In the genomic region with DNA sequence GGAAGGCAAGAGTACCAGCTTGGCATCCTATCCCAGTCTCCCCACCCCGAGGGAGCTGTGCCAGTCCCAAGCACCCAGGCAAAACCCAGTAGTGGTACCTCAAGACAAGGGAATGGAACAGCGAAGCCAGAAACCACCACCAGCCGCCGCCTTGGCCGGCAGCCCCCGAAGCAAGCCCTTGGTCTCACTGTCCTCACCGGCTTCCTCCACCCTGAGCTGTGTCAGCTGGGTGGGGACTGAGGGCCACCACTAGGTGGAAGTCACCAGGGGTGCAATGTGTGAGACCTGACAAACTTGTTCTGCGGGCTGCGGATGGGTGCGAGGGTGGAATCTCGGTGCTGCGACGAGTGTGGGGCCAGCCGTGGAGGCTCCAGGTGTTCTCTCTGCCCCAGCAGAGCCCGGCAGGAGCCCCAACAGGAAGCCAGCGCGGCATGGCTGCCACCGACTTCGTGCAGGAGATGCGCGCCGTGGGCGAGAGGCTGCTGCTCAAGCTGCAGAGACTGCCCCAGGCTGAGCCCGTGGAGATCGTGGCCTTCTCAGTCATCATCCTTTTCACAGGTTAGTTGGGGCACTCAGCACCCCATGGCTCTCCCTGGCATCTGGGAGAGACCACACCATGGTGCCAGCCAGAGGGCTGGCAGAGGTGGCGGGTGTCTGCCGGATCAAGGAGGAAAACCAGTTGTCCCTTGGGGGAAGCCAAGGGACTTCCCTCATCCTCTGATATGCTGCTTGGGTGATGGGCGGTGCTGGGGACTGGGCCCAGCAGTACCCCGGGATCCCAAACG, we compare ENCODE assay signal across 1 cellular context.
TF ChIP-seq lines count a peak whose summit lies in the region.

No MANE protein-coding gene starts in this region.

TF ChIP-seq in WTC11, 78 proteins besides CTCF, POLR2A, EP300 and RAD21 (continued from another document):
- TF ChIP-seq, protein P1, sequence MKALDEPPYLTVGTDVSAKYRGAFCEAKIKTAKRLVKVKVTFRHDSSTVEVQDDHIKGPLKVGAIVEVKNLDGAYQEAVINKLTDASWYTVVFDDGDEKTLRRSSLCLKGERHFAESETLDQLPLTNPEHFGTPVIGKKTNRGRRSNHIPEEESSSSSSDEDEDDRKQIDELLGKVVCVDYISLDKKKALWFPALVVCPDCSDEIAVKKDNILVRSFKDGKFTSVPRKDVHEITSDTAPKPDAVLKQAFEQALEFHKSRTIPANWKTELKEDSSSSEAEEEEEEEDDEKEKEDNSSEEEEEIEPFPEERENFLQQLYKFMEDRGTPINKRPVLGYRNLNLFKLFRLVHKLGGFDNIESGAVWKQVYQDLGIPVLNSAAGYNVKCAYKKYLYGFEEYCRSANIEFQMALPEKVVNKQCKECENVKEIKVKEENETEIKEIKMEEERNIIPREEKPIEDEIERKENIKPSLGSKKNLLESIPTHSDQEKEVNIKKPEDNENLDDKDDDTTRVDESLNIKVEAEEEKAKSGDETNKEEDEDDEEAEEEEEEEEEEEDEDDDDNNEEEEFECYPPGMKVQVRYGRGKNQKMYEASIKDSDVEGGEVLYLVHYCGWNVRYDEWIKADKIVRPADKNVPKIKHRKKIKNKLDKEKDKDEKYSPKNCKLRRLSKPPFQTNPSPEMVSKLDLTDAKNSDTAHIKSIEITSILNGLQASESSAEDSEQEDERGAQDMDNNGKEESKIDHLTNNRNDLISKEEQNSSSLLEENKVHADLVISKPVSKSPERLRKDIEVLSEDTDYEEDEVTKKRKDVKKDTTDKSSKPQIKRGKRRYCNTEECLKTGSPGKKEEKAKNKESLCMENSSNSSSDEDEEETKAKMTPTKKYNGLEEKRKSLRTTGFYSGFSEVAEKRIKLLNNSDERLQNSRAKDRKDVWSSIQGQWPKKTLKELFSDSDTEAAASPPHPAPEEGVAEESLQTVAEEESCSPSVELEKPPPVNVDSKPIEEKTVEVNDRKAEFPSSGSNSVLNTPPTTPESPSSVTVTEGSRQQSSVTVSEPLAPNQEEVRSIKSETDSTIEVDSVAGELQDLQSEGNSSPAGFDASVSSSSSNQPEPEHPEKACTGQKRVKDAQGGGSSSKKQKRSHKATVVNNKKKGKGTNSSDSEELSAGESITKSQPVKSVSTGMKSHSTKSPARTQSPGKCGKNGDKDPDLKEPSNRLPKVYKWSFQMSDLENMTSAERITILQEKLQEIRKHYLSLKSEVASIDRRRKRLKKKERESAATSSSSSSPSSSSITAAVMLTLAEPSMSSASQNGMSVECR (CRISPR knock-in tag; IDR thresholded peaks at IDR 0.05; ENCODE audit: borderline replicate concordance), result no peak
- TF ChIP-seq, protein P2, sequence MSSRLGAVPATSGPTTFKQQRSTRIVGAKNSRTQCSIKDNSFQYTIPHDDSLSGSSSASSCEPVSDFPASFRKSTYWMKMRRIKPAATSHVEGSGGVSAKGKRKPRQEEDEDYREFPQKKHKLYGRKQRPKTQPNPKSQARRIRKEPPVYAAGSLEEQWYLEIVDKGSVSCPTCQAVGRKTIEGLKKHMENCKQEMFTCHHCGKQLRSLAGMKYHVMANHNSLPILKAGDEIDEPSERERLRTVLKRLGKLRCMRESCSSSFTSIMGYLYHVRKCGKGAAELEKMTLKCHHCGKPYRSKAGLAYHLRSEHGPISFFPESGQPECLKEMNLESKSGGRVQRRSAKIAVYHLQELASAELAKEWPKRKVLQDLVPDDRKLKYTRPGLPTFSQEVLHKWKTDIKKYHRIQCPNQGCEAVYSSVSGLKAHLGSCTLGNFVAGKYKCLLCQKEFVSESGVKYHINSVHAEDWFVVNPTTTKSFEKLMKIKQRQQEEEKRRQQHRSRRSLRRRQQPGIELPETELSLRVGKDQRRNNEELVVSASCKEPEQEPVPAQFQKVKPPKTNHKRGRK (CRISPR knock-in tag; IDR thresholded peaks at IDR 0.05; ENCODE audit: borderline replicate concordance), result no peak
- TF ChIP-seq GABPB1 (CRISPR knock-in tag; IDR thresholded peaks at IDR 0.05) (no peak), MXD4 (CRISPR knock-in tag; IDR thresholded peaks at IDR 0.05; ENCODE audit: borderline replicate concordance) (no peak)
- TF ChIP-seq, protein P3, sequence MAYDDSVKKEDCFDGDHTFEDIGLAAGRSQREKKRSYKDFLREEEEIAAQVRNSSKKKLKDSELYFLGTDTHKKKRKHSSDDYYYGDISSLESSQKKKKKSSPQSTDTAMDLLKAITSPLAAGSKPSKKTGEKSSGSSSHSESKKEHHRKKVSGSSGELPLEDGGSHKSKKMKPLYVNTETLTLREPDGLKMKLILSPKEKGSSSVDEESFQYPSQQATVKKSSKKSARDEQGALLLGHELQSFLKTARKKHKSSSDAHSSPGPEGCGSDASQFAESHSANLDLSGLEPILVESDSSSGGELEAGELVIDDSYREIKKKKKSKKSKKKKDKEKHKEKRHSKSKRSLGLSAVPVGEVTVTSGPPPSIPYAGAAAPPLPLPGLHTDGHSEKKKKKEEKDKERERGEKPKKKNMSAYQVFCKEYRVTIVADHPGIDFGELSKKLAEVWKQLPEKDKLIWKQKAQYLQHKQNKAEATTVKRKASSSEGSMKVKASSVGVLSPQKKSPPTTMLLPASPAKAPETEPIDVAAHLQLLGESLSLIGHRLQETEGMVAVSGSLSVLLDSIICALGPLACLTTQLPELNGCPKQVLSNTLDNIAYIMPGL (CRISPR knock-in tag; IDR thresholded peaks at IDR 0.05), result no peak
TF ChIP-seq in WTC11: peak in this region for 0.
